In the genomic region with DNA sequence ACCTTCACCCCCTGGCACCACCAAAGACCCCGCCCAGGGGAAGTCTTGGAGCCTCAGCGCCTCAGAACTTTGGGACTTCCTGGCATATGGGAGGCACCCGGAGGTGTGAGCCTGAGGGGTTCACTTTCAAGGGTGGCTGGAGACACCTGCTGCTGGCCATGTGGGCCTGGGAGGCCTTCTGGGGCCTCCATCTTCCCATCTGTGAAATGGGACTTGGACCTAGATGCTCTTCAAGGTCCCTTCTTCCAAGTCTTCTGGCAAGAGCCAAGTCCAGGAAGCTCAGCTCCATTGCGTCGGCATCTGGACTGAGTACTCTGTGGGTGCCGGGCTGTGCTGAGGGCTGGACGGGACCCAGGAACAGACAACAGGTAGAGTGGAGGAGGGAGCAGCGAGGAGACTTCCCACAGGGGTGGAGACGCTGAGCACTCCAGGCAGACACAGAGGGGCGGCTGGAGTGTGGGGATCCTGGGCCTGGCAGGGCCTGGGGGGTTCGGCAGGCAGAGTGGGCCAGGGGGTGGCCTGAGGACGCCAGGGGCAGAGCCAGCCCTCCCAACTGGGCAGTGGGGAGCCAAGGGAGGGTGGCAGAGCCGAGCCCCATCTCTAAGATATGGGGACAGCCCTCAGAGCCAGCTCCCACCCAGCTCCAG, we compare ENCODE assay signal across 14 cellular contexts. TPM values are rescaled to one million over a fixed set of nuclear protein-coding genes. Genes with fewer than 3 reads are reported as not detected.
DNase-seq lines count a peak whose midpoint lies in the region; ATAC-seq and TF ChIP-seq lines count a peak whose summit lies in the region.
"Had no signal": no experiment of that assay in that cellular context is flagged by ENCODE, and none has a peak within 500 bp of the region (broad histone marks: within the 10 kb centered on the region; RNA-seq: fewer than 3 reads in every experiment).

No MANE protein-coding gene starts in this region.

- no peaks in the 10 kb centered on the region for H3K27me3 ChIP-seq in WERI-Rb-1 (ENCODE audit: insufficient read depth, low read depth, severe bottlenecking)
- no peaks in the 10 kb centered on the region for H3K27me3 ChIP-seq in gastroesophageal sphincter
- no peaks in the 10 kb centered on the region for H3K27me3 ChIP-seq in thymus (ENCODE audit: control insufficient read depth, insufficient read depth)

- peaks cover 64% of the 10 kb centered on the region for H3K4me1 Mint-ChIP-seq in activated naive CD4-positive, alpha-beta T cell treated with anti-CD3 and anti-CD28 coated beads, Interleukin-2, amount 10 ng/mL, durations not matched to agents 7 days and 5 days
- H3K4me1 Mint-ChIP-seq in osteocyte (ENCODE audit: unreplicated experiment), result peaks cover 35% of the 10 kb centered on the region

- H3K27ac Mint-ChIP-seq in activated naive CD4-positive, alpha-beta T cell treated with anti-CD3 and anti-CD28 coated beads, Interleukin-2, amount 10 ng/mL, durations not matched to agents 7 days and 5 days, result peak overlapping the region; percentile 97
- no peak overlapping the region for H3K27ac Mint-ChIP-seq in osteocyte (ENCODE audit: unreplicated experiment)

- TF ChIP-seq CTCF in WERI-Rb-1 (IDR thresholded peaks at IDR 0.05; ENCODE audit: low read depth, low read length) (no peak), gastroesophageal sphincter (IDR thresholded peaks at IDR 0.05) (no peak), osteocyte (IDR thresholded peaks at IDR 0.05) (no peak)

- TF ChIP-seq EP300 in gastroesophageal sphincter (IDR thresholded peaks at IDR 0.05), result no peak

- H3K9me3 ChIP-seq in WERI-Rb-1 (ENCODE audit: severe bottlenecking) (no peaks in the 10 kb centered on the region), gastroesophageal sphincter (no peaks in the 10 kb centered on the region), thymus (ENCODE audit: control insufficient read depth) (no peaks in the 10 kb centered on the region)

- peaks cover 3% of the 10 kb centered on the region for H3K27me3 Mint-ChIP-seq in activated naive CD4-positive, alpha-beta T cell treated with anti-CD3 and anti-CD28 coated beads, Interleukin-2, amount 10 ng/mL, durations not matched to agents 7 days and 5 days
- no peaks in the 10 kb centered on the region for H3K27me3 Mint-ChIP-seq in osteocyte (ENCODE audit: unreplicated experiment)

- H3K4me3 ChIP-seq in WERI-Rb-1 (ENCODE audit: low read depth, low read length) (no peak overlapping the region), gastroesophageal sphincter (no peak overlapping the region), thymus (ENCODE audit: low read length) (no peak overlapping the region)
- H3K4me3 ChIP-seq: lung, SK-N-MC had no signal

- H3K4me1 ChIP-seq in gastroesophageal sphincter (peaks cover 0 to 50% (median 23%) of the 10 kb centered on the region in 3 donors), thymus (ENCODE audit: control insufficient read depth, insufficient read depth, low read length) (peaks cover 48% of the 10 kb centered on the region)

- TF ChIP-seq POLR2A in gastroesophageal sphincter (IDR thresholded peaks at IDR 0.05), result no peak

- H3K9me3 Mint-ChIP-seq in activated naive CD4-positive, alpha-beta T cell treated with anti-CD3 and anti-CD28 coated beads, Interleukin-2, amount 10 ng/mL, durations not matched to agents 7 days and 5 days, result no peaks in the 10 kb centered on the region
- no peaks in the 10 kb centered on the region for H3K9me3 Mint-ChIP-seq in osteocyte (ENCODE audit: unreplicated experiment)

- H3K36me3 ChIP-seq in WERI-Rb-1 (no peaks in the 10 kb centered on the region), gastroesophageal sphincter (no peaks in the 10 kb centered on the region), thymus (ENCODE audit: control insufficient read depth, insufficient read depth) (no peaks in the 10 kb centered on the region)

- H3K36me3 Mint-ChIP-seq in activated naive CD4-positive, alpha-beta T cell treated with anti-CD3 and anti-CD28 coated beads, Interleukin-2, amount 10 ng/mL, durations not matched to agents 7 days and 5 days, result peaks cover 1% of the 10 kb centered on the region
- H3K36me3 Mint-ChIP-seq in osteocyte (ENCODE audit: unreplicated experiment), result no peaks in the 10 kb centered on the region

- H3K27ac ChIP-seq in WERI-Rb-1 (peak overlapping the region; percentile 88), gastroesophageal sphincter (peak overlapping the region in 3 of 4 donors; percentile 45 to 67 (median 47)), thymus (ENCODE audit: low read depth) (peak overlapping the region; percentile 93)
- H3K27ac ChIP-seq: SK-N-MC had no signal

- WGBS in gastroesophageal sphincter (ENCODE audit: low coverage in 1 of 2), 2 donors, result 100% methylated on average over 1 of the region's 13 CpGs; no CpG with 5 or more reads in 1 of the 2 donors
- WGBS in thymus, result 86% methylated on average over 13 of the region's 13 CpGs

- peak overlapping the region; percentile 72 for H3K4me3 Mint-ChIP-seq in activated naive CD4-positive, alpha-beta T cell treated with anti-CD3 and anti-CD28 coated beads, Interleukin-2, amount 10 ng/mL, durations not matched to agents 7 days and 5 days
- no peak overlapping the region for H3K4me3 Mint-ChIP-seq in osteocyte (ENCODE audit: unreplicated experiment)

- no peak for ATAC-seq in gastroesophageal sphincter
- ATAC-seq in HG03469 (IDR thresholded peaks at IDR 0.05; ENCODE audit: unreplicated experiment), result no peak

- DNase-seq in activated naive CD4-positive, alpha-beta T cell treated with anti-CD3 and anti-CD28 coated beads, Interleukin-2, amount 10 ng/mL, durations not matched to agents 7 days and 5 days, result no peak
- DNase-seq in activated naive CD4-positive, alpha-beta T cell treated with Interleukin-2 at 50 U/mL for 16 hours, result no peak
- DNase-seq in WERI-Rb-1 (no peak), NCI-H69 (lab: John Stamatoyannopoulos, UW) (no peak), osteocyte (ENCODE audit: extremely low spot score, unreplicated experiment) (no peak)
- DNase-seq: NCI-H187 had no signal

- CTCF ChIA-PET in activated naive CD4-positive, alpha-beta T cell treated with anti-CD3 and anti-CD28 coated beads, Interleukin-2, amount 10 ng/mL, durations not matched to agents 7 days and 5 days (lab: Charles Lee), result interaction anchor here (0.6 to 1.3 kb wide), 2 partner anchors 11 to 41 kb away, joined by 3 to 4 read pairs; no protein-coding TSS in a partner anchor

RNA-seq across cellular contexts. Expression of a gene that starts 9.3 kb away (rescaled TPM):
- 1 to 10 TPM; 4.4 to 9.8 (median 8.4) TPM for total RNA-seq in gastroesophageal sphincter
- 13.6 TPM for polyA plus RNA-seq in thymus
- 20.8 and 23.3 TPM in 2 replicates for total RNA-seq in osteocyte

RNA-seq across cellular contexts. Expression of a gene that starts 34.1 kb away (rescaled TPM):
- not detected for total RNA-seq in gastroesophageal sphincter
- not detected for polyA plus RNA-seq in thymus
- not detected in 2 replicates for total RNA-seq in osteocyte
- total RNA-seq: fibroblast of lung, lung, posterior vena cava had no signal
- polyA plus RNA-seq: adipose tissue, fibroblast of lung, lung had no signal

RNA-seq across cellular contexts. Expression of a gene that starts 45.1 kb away (rescaled TPM):
- 10 to 100 TPM; 19.9 to 36.0 (median 32.4) TPM for total RNA-seq in gastroesophageal sphincter
- polyA plus RNA-seq in thymus, result 40.8 TPM
- 27.8 and 29.4 TPM in 2 replicates for total RNA-seq in osteocyte

RNA-seq across cellular contexts. Expression of a gene that starts 48.5 kb away (rescaled TPM):
- total RNA-seq in gastroesophageal sphincter (10 to 100 TPM in 3 of 4 donors, 1 to 10 TPM in 1; 9.7 to 23.5 (median 15.6) TPM), osteocyte (17.0 and 22.1 TPM in 2 replicates)
- polyA plus RNA-seq in thymus, result 3.8 TPM
